Comparison of ENCODE assay signal across 14 cellular contexts in genomic region chr1:172146149-172146850, GRCh38.
DNase-seq lines count a peak whose midpoint lies in the region; ATAC-seq and TF ChIP-seq lines count a peak whose summit lies in the region.
"Had no signal": no experiment of that assay in that cellular context is flagged by ENCODE, and none has a peak within 500 bp of the region (broad histone marks: within the 10 kb centered on the region; RNA-seq: fewer than 3 reads in every experiment).

No MANE protein-coding gene starts in this region.

- peaks cover 0 to 4% (median 0%) of the 10 kb centered on the region in 3 donors for H3K4me1 Mint-ChIP-seq in T-cell
- peaks cover 13% of the 10 kb centered on the region for H3K4me1 Mint-ChIP-seq in activated naive CD8-positive, alpha-beta T cell treated with anti-CD3 and anti-CD28 coated beads, Interleukin-2, amount 50 U/mL, for 24 hours

- no peaks in the 10 kb centered on the region for H3K9me3 Mint-ChIP-seq in T-cell
- no peaks in the 10 kb centered on the region for H3K9me3 Mint-ChIP-seq in activated naive CD8-positive, alpha-beta T cell treated with anti-CD3 and anti-CD28 coated beads, Interleukin-2, amount 50 U/mL, for 24 hours
- H3K9me3 Mint-ChIP-seq: neural crest cell had no signal

- intact Hi-C loops in heart left ventricle (cut with DNase I), result loop anchor here in 4 of 10 donors (2.0 to 10.0 kb wide), 3 partner anchors 35 to 249 kb away; no protein-coding TSS in a partner anchor
- intact Hi-C loops in Right ventricle myocardium superior (cut with DNase I), result no loop called here
- intact Hi-C loops in uterus (cut with DNase I; ENCODE audit: low total_unique reads), result no loop called here

- no peak for ATAC-seq in heart left ventricle
- ATAC-seq in Right ventricle myocardium superior (ENCODE audit: poor library complexity), result no peak
- no peak for ATAC-seq in T-cell (replicated peaks in 1 of 4)
- ATAC-seq in activated naive CD8-positive, alpha-beta T cell treated with anti-CD3 and anti-CD28 coated beads, Interleukin-2, amount 50 U/mL, for 24 hours, result no peak
- no peak for ATAC-seq in GM21390 (IDR thresholded peaks at IDR 0.05; ENCODE audit: unreplicated experiment)
- ATAC-seq: A549 had no signal

- H3K27me3 ChIP-seq in heart left ventricle (no peaks in the 10 kb centered on the region), osteoblast (ENCODE audit: insufficient read depth, low read length) (no peaks in the 10 kb centered on the region), uterus (no peaks in the 10 kb centered on the region)

- H2AFZ ChIP-seq in osteoblast (ENCODE audit: low read length), result no peak overlapping the region

- CTCF ChIA-PET in T-cell (lab: Charles Lee), result no interaction called here

- H3K27ac ChIP-seq in heart left ventricle (peak overlapping the region in 11 of 12 donors; percentile 20 to 89 (median 84)), osteoblast (ENCODE audit: low read depth, low read length) (peak overlapping the region; percentile 95), uterus (peak overlapping the region; percentile 91 to 98)
- H3K27ac ChIP-seq: A549 had no signal

- no peaks in the 10 kb centered on the region for H3K36me3 Mint-ChIP-seq in T-cell
- H3K36me3 Mint-ChIP-seq in activated naive CD8-positive, alpha-beta T cell treated with anti-CD3 and anti-CD28 coated beads, Interleukin-2, amount 50 U/mL, for 24 hours (ENCODE audit: low read depth), result no peaks in the 10 kb centered on the region

- WGBS in heart left ventricle, 4 donors, result 95 to 98% (median 97%) methylated on average over 1 of the region's 1 CpG

- no peaks in the 10 kb centered on the region for H4K20me1 ChIP-seq in osteoblast (ENCODE audit: insufficient read depth, low read length)

- TF ChIP-seq POLR2A in heart left ventricle (IDR thresholded peaks at IDR 0.05), result no peak
- TF ChIP-seq POLR2A in uterus (IDR thresholded peaks at IDR 0.05), result no peak

- no peaks in the 10 kb centered on the region for H3K36me3 ChIP-seq in heart left ventricle
- H3K36me3 ChIP-seq in osteoblast (ENCODE audit: insufficient read depth, low read length), result peaks cover 9% of the 10 kb centered on the region
- H3K36me3 ChIP-seq in uterus, result no peaks in the 10 kb centered on the region

- no peak for TF ChIP-seq CTCF in heart left ventricle (IDR thresholded peaks at IDR 0.05)
- TF ChIP-seq CTCF in epithelial cell of esophagus (IDR thresholded peaks at IDR 0.05; ENCODE audit: insufficient read depth, low read depth, low read length, missing control alignments), result no peak
- TF ChIP-seq CTCF in osteoblast (IDR thresholded peaks at IDR 0.05; ENCODE audit: extremely low read depth, low read depth, low read length), result no peak
- TF ChIP-seq CTCF in uterus (IDR thresholded peaks at IDR 0.05), result no peak

- peaks cover 29% of the 10 kb centered on the region for H3K79me2 ChIP-seq in osteoblast (ENCODE audit: insufficient read depth, low read length)

- POLR2A ChIA-PET in T-cell (lab: Charles Lee), result interaction anchor here in 1 of 2 donors (0.5 kb wide), 2 partner anchors 18 to 248 kb away, joined by 5 read pairs; no protein-coding TSS in a partner anchor

- H3K4me3 ChIP-seq in heart left ventricle, result no peak overlapping the region
- no peak overlapping the region for H3K4me3 ChIP-seq in epithelial cell of esophagus (ENCODE audit: low read length)
- H3K4me3 ChIP-seq in osteoblast (ENCODE audit: insufficient read depth, low read length), result no peak overlapping the region
- H3K4me3 ChIP-seq in uterus, result no peak overlapping the region
- H3K4me3 ChIP-seq: A549 had no signal

- no peaks in the 10 kb centered on the region for H3K27me3 Mint-ChIP-seq in T-cell
- no peaks in the 10 kb centered on the region for H3K27me3 Mint-ChIP-seq in activated naive CD8-positive, alpha-beta T cell treated with anti-CD3 and anti-CD28 coated beads, Interleukin-2, amount 50 U/mL, for 24 hours

- no peak overlapping the region for H3K4me3 Mint-ChIP-seq in T-cell
- no peak overlapping the region for H3K4me3 Mint-ChIP-seq in activated naive CD8-positive, alpha-beta T cell treated with anti-CD3 and anti-CD28 coated beads, Interleukin-2, amount 50 U/mL, for 24 hours

- no peaks in the 10 kb centered on the region for H3K9me3 ChIP-seq in heart left ventricle
- no peaks in the 10 kb centered on the region for H3K9me3 ChIP-seq in osteoblast (ENCODE audit: low read depth, low read length)
- no peaks in the 10 kb centered on the region for H3K9me3 ChIP-seq in uterus
- H3K9me3 ChIP-seq: A549 had no signal

- H3K4me2 ChIP-seq in osteoblast (ENCODE audit: insufficient read depth, low read length), result peak overlapping the region; percentile 79
- H3K4me2 ChIP-seq: A549 had no signal

- peaks cover 0 to 27% (median 3%) of the 10 kb centered on the region in 12 donors for H3K4me1 ChIP-seq in heart left ventricle
- peaks cover 40% of the 10 kb centered on the region for H3K4me1 ChIP-seq in osteoblast (ENCODE audit: insufficient read depth, low read length)
- no peaks in the 10 kb centered on the region for H3K4me1 ChIP-seq in uterus

- DNase-seq in heart left ventricle (no peak), Right ventricle myocardium superior (no peak), epithelial cell of esophagus (ENCODE audit: low read depth) (peak; percentile 88), osteoblast (ENCODE audit: insufficient read length, low spot score, missing footprints) (no peak), uterus (no peak), T-cell (no peak)
- DNase-seq in activated naive CD8-positive, alpha-beta T cell treated with anti-CD3 and anti-CD28 coated beads, Interleukin-2, amount 50 U/mL, for 24 hours, result no peak
- DNase-seq: activated CD8-positive, alpha-beta memory T cell treated with anti-CD3 and anti-CD28 coated beads, Interleukin-2, amount 50 U/mL, for 48 hours; NCI-H2081 treated with DMSO at 0.1 percent for 48 hours; stimulated activated CD4-positive, alpha-beta T cell treated with anti-CD3 and anti-CD28 coated beads, Interleukin-2, amount 100 ng/mL, for 48 hours; stimulated activated naive CD8-positive, alpha-beta T cell treated with anti-CD3 and anti-CD28 coated beads, Interleukin-15, Interleukin-2, amounts not matched to agents 100 U/mL and 50 U/mL, for 24 hours had no signal

- no peak overlapping the region for H3K27ac Mint-ChIP-seq in T-cell
- H3K27ac Mint-ChIP-seq in activated naive CD8-positive, alpha-beta T cell treated with anti-CD3 and anti-CD28 coated beads, Interleukin-2, amount 50 U/mL, for 24 hours, result no peak overlapping the region
